15 cellular contexts compared by ENCODE assay signal in genomic region chr2:42021490-42021889, GRCh38. TPM values are rescaled to one million over a fixed set of nuclear protein-coding genes. Genes with fewer than 3 reads are reported as not detected.
DNase-seq lines count a peak whose midpoint lies in the region; ATAC-seq and TF ChIP-seq lines count a peak whose summit lies in the region.
"Had no signal": no experiment of that assay in that cellular context is flagged by ENCODE, and none has a peak within 500 bp of the region (broad histone marks: within the 10 kb centered on the region; RNA-seq: fewer than 3 reads in every experiment).

No MANE protein-coding gene starts in this region.

- dilution Hi-C loops in IMR-90 (cut with HindIII; ENCODE audit: low sequenced_read_pairs, unreplicated experiment): no loop called here

- H3K9me3 ChIP-seq in IMR-90 (ENCODE audit: control insufficient read depth, insufficient read depth, low read length): no peaks in the 10 kb centered on the region
- H3K9me3 ChIP-seq in endodermal cell (ENCODE audit: control insufficient read depth, low read length): no peaks in the 10 kb centered on the region
- no peaks in the 10 kb centered on the region for H3K9me3 ChIP-seq in testis
- H3K9me3 ChIP-seq: stomach had no signal

- peak overlapping the region; percentile 61 for H3K27ac Mint-ChIP-seq in endodermal cell
- H3K27ac Mint-ChIP-seq in mesothelial cell of epicardium: peak overlapping the region; percentile 92
- H3K27ac Mint-ChIP-seq in stimulated activated naive CD8-positive, alpha-beta T cell treated with anti-CD3 and anti-CD28 coated beads, Interleukin-15, amount 100 ng/mL, for 72 hours: no peak overlapping the region
- H3K27ac Mint-ChIP-seq: activated naive CD4-positive, alpha-beta T cell treated with anti-CD3 and anti-CD28 coated beads, Interleukin-2, amount 50 U/mL, for 72 hours; dendritic cell treated with granulocyte-macrophage colony-stimulating factor and Interleukin-4, amounts not matched to agents 40 ng/mL and 50 ng/mL, for 4 days; progenitor cell of endocrine pancreas had no signal

- CTCF ChIA-PET in IMR-90 (lab: Yijun Ruan, JAX): interaction anchor here (0.7 kb wide), 1 partner anchor 25 kb away, joined by 3 read pairs; no protein-coding TSS in a partner anchor

- peak overlapping the region; percentile 30; the same call in 1 of the 2 replicates for H3K27ac ChIP-seq in IMR-90 (ENCODE audit: insufficient read depth, low read length)
- no peak overlapping the region for H3K27ac ChIP-seq in endodermal cell (ENCODE audit: low read depth, low read length)
- H3K27ac ChIP-seq in testis: peak overlapping the region; percentile 25 to 70
- H3K27ac ChIP-seq: stomach had no signal

- H2BK20ac ChIP-seq in IMR-90 (ENCODE audit: low read depth, low read length): no peak overlapping the region

- H2BK5ac ChIP-seq in IMR-90 (ENCODE audit: low read depth, low read length, poor library complexity, severe bottlenecking): no peak overlapping the region

- in situ Hi-C loops in IMR-90 (cut with MboI; ENCODE audit: low sequenced_read_pairs): no loop called here

- H3K56ac ChIP-seq in IMR-90 (ENCODE audit: extremely low read depth, insufficient read depth, low read length): no peak overlapping the region

- TF ChIP-seq CTCF in IMR-90 (conservative IDR thresholded peaks at IDR 0.05; ENCODE audit: low read depth, low read length): no peak
- TF ChIP-seq CTCF in endodermal cell (conservative IDR thresholded peaks at IDR 0.05): no peak
- no peak for TF ChIP-seq CTCF in mesothelial cell of epicardium (IDR thresholded peaks at IDR 0.05; ENCODE audit: unreplicated experiment)
- no peak for TF ChIP-seq CTCF in testis (IDR thresholded peaks at IDR 0.05)

- H3K27me3 Mint-ChIP-seq in endodermal cell (ENCODE audit: insufficient read depth) (no peaks in the 10 kb centered on the region), mesothelial cell of epicardium (ENCODE audit: low read depth) (no peaks in the 10 kb centered on the region)
- H3K27me3 Mint-ChIP-seq in stimulated activated naive CD8-positive, alpha-beta T cell treated with anti-CD3 and anti-CD28 coated beads, Interleukin-15, amount 100 ng/mL, for 72 hours: peaks cover 7% of the 10 kb centered on the region
- H3K27me3 Mint-ChIP-seq: progenitor cell of endocrine pancreas had no signal

- BruUV-seq in IMR-90 (replicated peaks; lab: Mats Ljungman, UMichigan): no TSS peak

- no peak for TF ChIP-seq POLR2A in IMR-90 (IDR thresholded peaks at IDR 0.05; ENCODE audit: low read depth, low read length)
- TF ChIP-seq POLR2A in testis (IDR thresholded peaks at IDR 0.05): no peak

- H3K9me3 Mint-ChIP-seq in endodermal cell: peaks cover 14% of the 10 kb centered on the region
- H3K9me3 Mint-ChIP-seq in mesothelial cell of epicardium: peaks cover 7% of the 10 kb centered on the region
- H3K9me3 Mint-ChIP-seq in stimulated activated naive CD8-positive, alpha-beta T cell treated with anti-CD3 and anti-CD28 coated beads, Interleukin-15, amount 100 ng/mL, for 72 hours: peaks cover 0 to 1% of the 10 kb centered on the region in 2 donors
- H3K9me3 Mint-ChIP-seq: activated naive CD4-positive, alpha-beta T cell treated with anti-CD3 and anti-CD28 coated beads, Interleukin-2, amount 50 U/mL, for 72 hours; dendritic cell treated with granulocyte-macrophage colony-stimulating factor and Interleukin-4, amounts not matched to agents 40 ng/mL and 50 ng/mL, for 4 days had no signal

- H3K4me3 ChIP-seq in IMR-90 (ENCODE audit: insufficient read depth, low read depth, low read length) (no peak overlapping the region), endodermal cell (ENCODE audit: low read length) (no peak overlapping the region), testis (no peak overlapping the region)
- H3K4me3 ChIP-seq: lung, stomach had no signal

- H3K36me3 Mint-ChIP-seq in endodermal cell (ENCODE audit: low read depth) (no peaks in the 10 kb centered on the region), mesothelial cell of epicardium (peaks cover 2% of the 10 kb centered on the region)
- H3K36me3 Mint-ChIP-seq: activated naive CD4-positive, alpha-beta T cell treated with anti-CD3 and anti-CD28 coated beads, Interleukin-2, amount 50 U/mL, for 72 hours had no signal

- peak overlapping the region; percentile 81; the same call in 1 of the 2 replicates for H4K5ac ChIP-seq in IMR-90 (ENCODE audit: low read depth, low read length)

- H3K4me1 ChIP-seq in IMR-90 (ENCODE audit: control insufficient read depth, insufficient read depth, low read length) (peaks cover 13% of the 10 kb centered on the region; the same call in 1 of the 2 replicates), endodermal cell (ENCODE audit: control insufficient read depth, insufficient read depth, low read length) (peaks cover 14% of the 10 kb centered on the region), testis (peaks cover 41% of the 10 kb centered on the region)

- H3K27me3 ChIP-seq in IMR-90 (ENCODE audit: control insufficient read depth, insufficient read depth, low read length) (no peaks in the 10 kb centered on the region), endodermal cell (ENCODE audit: control insufficient read depth, insufficient read depth, low read length, poor library complexity, severe bottlenecking) (no peaks in the 10 kb centered on the region), testis (no peaks in the 10 kb centered on the region)
- H3K27me3 ChIP-seq: stomach had no signal

- H3K36me3 ChIP-seq in IMR-90 (ENCODE audit: control insufficient read depth, insufficient read depth, low read length): no peaks in the 10 kb centered on the region
- H3K36me3 ChIP-seq in endodermal cell (ENCODE audit: control insufficient read depth, insufficient read depth, low read length): no peaks in the 10 kb centered on the region
- H3K36me3 ChIP-seq in testis (ENCODE audit: low read depth, missing control alignments): no peaks in the 10 kb centered on the region
- H3K36me3 ChIP-seq: stomach had no signal

- peak overlapping the region; percentile 53 for H2AFZ ChIP-seq in IMR-90 (replicated peaks; ENCODE audit: low read length, poor library complexity)

- no peaks in the 10 kb centered on the region for H4K20me1 ChIP-seq in IMR-90 (ENCODE audit: insufficient read depth, low read length)

- H2BK15ac ChIP-seq in IMR-90 (ENCODE audit: low read depth, low read length): no peak overlapping the region

- H3K4me2 ChIP-seq in IMR-90 (ENCODE audit: low read depth, low read length): peak overlapping the region; percentile 83

- ATAC-seq in IMR-90 (ENCODE audit: low read depth): peak; percentile 62
- no peak for ATAC-seq in GM18907 (IDR thresholded peaks at IDR 0.05; ENCODE audit: unreplicated experiment)
- no peak for ATAC-seq in stimulated activated naive CD8-positive, alpha-beta T cell treated with anti-CD3 and anti-CD28 coated beads, Interleukin-15, amount 100 ng/mL, for 72 hours
- ATAC-seq in GM19395 (IDR thresholded peaks at IDR 0.05; ENCODE audit: unreplicated experiment): no peak
- ATAC-seq: activated naive CD4-positive, alpha-beta T cell treated with anti-CD3 and anti-CD28 coated beads, Interleukin-2, amount 50 U/mL, for 72 hours had no signal

- H2BK120ac ChIP-seq in IMR-90 (ENCODE audit: low read depth, low read length): no peak overlapping the region

- no peak overlapping the region for H2AK9ac ChIP-seq in IMR-90 (replicated peaks; ENCODE audit: low read depth, low read length, poor library complexity)

- no peaks in the 10 kb centered on the region for H3K79me1 ChIP-seq in IMR-90 (ENCODE audit: low read depth in 1 of 2, low read length in 2 of 2)

- H2AK5ac ChIP-seq in IMR-90 (ENCODE audit: low read depth, low read length): no peak overlapping the region

- H3K4me1 Mint-ChIP-seq in endodermal cell (peaks cover 27% of the 10 kb centered on the region), mesothelial cell of epicardium (peaks cover 41% of the 10 kb centered on the region)
- H3K4me1 Mint-ChIP-seq in stimulated activated naive CD8-positive, alpha-beta T cell treated with anti-CD3 and anti-CD28 coated beads, Interleukin-15, amount 100 ng/mL, for 72 hours: no peaks in the 10 kb centered on the region

- H4K91ac ChIP-seq in IMR-90 (ENCODE audit: insufficient read depth, low read depth, low read length): no peak overlapping the region; the same call in 1 of the 2 replicates

- intact Hi-C loops in IMR-90 (cut with micrococcal nuclease) (no loop called here), testis (cut with DNase I; ENCODE audit: low total_unique reads) (no loop called here)

- DNase-seq in IMR-90: peak; percentile 77
- DNase-seq in endodermal cell: no peak
- no peak for DNase-seq in mesothelial cell of epicardium (ENCODE audit: low spot score in 2 of 2, unreplicated experiment in 2 of 2)
- DNase-seq in testis: peak; percentile 65
- no peak for DNase-seq in stimulated activated naive CD8-positive, alpha-beta T cell treated with anti-CD3 and anti-CD28 coated beads, Interleukin-15, amount 100 ng/mL, for 72 hours
- DNase-seq: activated CD8-positive, alpha-beta memory T cell treated with anti-CD3 and anti-CD28 coated beads, Interleukin-2, amount 50 U/mL, for 4 hours; NCI-H1417 treated with DMSO at 0.1 percent for 48 hours; NCI-H526 treated with DMSO at 0.1 percent for 48 hours; stomach had no signal

- POLR2A ChIA-PET in IMR-90 (lab: Charles Lee; ENCODE audit: unreplicated experiment): no interaction called here

- H3K9ac ChIP-seq in IMR-90 (ENCODE audit: low read depth, low read length) (peak overlapping the region; percentile 24; the same call in 1 of the 2 replicates), endodermal cell (ENCODE audit: extremely low read depth, low read length, poor library complexity, severe bottlenecking) (no peak overlapping the region)

- H3K4me3 Mint-ChIP-seq in endodermal cell (no peak overlapping the region), mesothelial cell of epicardium (no peak overlapping the region)
- no peak overlapping the region for H3K4me3 Mint-ChIP-seq in stimulated activated naive CD8-positive, alpha-beta T cell treated with anti-CD3 and anti-CD28 coated beads, Interleukin-15, amount 100 ng/mL, for 72 hours
- H3K4me3 Mint-ChIP-seq: dendritic cell treated with granulocyte-macrophage colony-stimulating factor and Interleukin-4, amounts not matched to agents 40 ng/mL and 50 ng/mL, for 4 days had no signal

- 25% methylated on average over 2 of the region's 3 CpGs; no CpG with 5 or more reads in 1 of the 2 experiments for WGBS in IMR-90 (ENCODE audit: extremely low coverage in 2 of 2, insufficient read length in 1 of 2), 2 experiments
- 64 to 67% methylated on average over 2 to 3 of the region's 3 CpGs for WGBS in endodermal cell (ENCODE audit: insufficient coverage in 1 of 2, insufficient read length in 1 of 2), 2 experiments
- WGBS in testis, 2 donors: 45 to 58% methylated on average over 3 of the region's 3 CpGs

- H3K4ac ChIP-seq in IMR-90 (ENCODE audit: low read depth, low read length): no peak overlapping the region

- H3K18ac ChIP-seq in IMR-90 (ENCODE audit: low read depth, low read length): peak overlapping the region; percentile 86; the same call in 1 of the 2 replicates

- H3K23ac ChIP-seq in IMR-90 (ENCODE audit: low read depth, low read length): no peak overlapping the region

- TF ChIP-seq RAD21 in IMR-90 (IDR thresholded peaks at IDR 0.05; ENCODE audit: low read length): no peak

- peaks cover 9% of the 10 kb centered on the region; the same call in 1 of the 2 replicates for H3K9me1 ChIP-seq in IMR-90 (ENCODE audit: insufficient read depth, low read length)

- peak overlapping the region in 1 of 2 experiments; percentile 56; a peak in 1 of 4 replicates for H4K8ac ChIP-seq in IMR-90 (ENCODE audit: low read depth in 2 of 2, low read length in 2 of 2)

- no peak overlapping the region for H3K14ac ChIP-seq in IMR-90 (replicated peaks; ENCODE audit: low read depth, low read length)

RNA-seq across cellular contexts. Expression of gene PKDCC, which starts 26.3 kb away (rescaled TPM):
- 50.3 and 55.6 TPM in 2 replicates for total RNA-seq in IMR-90 (2012; rRNA removed)
- 67.4 and 95.7 TPM in 2 replicates for polyA plus RNA-seq in IMR-90 (2012; rRNA removed)
- 40.2 and 112 TPM in 2 replicates for polyA plus RNA-seq in IMR-90 (2012; cell fraction: cytosol; rRNA removed)
- polyA plus RNA-seq in IMR-90 (2012; cell fraction: nucleus; rRNA removed; ENCODE audit: low replicate concordance): 310 and 597 TPM in 2 replicates
- 100 to 1,000 TPM in 1 of 2 donors, 10 to 100 TPM in 1; 85.3 to 105 TPM for total RNA-seq in endodermal cell
- polyA plus RNA-seq in endodermal cell (2013, experiment 1 of 2): 124 TPM
- 112 TPM for polyA plus RNA-seq in endodermal cell (2013, experiment 2 of 2)
- 112 to 131 TPM (median 123 TPM) in 3 replicates for total RNA-seq in mesothelial cell of epicardium
- total RNA-seq in testis: 100 to 1,000 TPM in 1 of 2 donors, 10 to 100 TPM in 1; 86.0 to 122 TPM
- 121 TPM for polyA plus RNA-seq in testis (ENCODE audit: insufficient read depth, low read depth, low replicate concordance)
- total RNA-seq: activated naive CD4-positive, alpha-beta T cell treated with anti-CD3 and anti-CD28 coated beads, Interleukin-2, amount 50 U/mL, for 72 hours had no signal

Comparison
In these comparisons a context has a peak if more than half of its experiments do, and no peak if none do; other contexts are left out.
1. DNase-seq: peak in IMR-90 (single experiment) and testis (single experiment); none in endodermal cell (single experiment), mesothelial cell of epicardium (0 of 2) and stimulated activated naive CD8-positive, alpha-beta T cell treated with anti-CD3 and anti-CD28 coated beads, Interleukin-15, amount 100 ng/mL, for 72 hours (0 of 2).
2. H3K27ac Mint-ChIP-seq: peak in endodermal cell (single experiment) and mesothelial cell of epicardium (single experiment); none in stimulated activated naive CD8-positive, alpha-beta T cell treated with anti-CD3 and anti-CD28 coated beads, Interleukin-15, amount 100 ng/mL, for 72 hours (0 of 2).